19 cellular contexts compared by ENCODE assay signal in genomic region chr4:122711893-122712292, GRCh38. TPM values are rescaled to one million over a fixed set of nuclear protein-coding genes. Genes with fewer than 3 reads are reported as not detected.
DNase-seq lines count a peak whose midpoint lies in the region; ATAC-seq, FAIRE-seq and TF ChIP-seq lines count a peak whose summit lies in the region.
"Had no signal": no experiment of that assay in that cellular context is flagged by ENCODE, and none has a peak within 500 bp of the region (broad histone marks: within the 10 kb centered on the region; RNA-seq: fewer than 3 reads in every experiment).

No MANE protein-coding gene starts in this region.

- H3K27ac ChIP-seq in right lobe of liver: no peak overlapping the region
- no peak overlapping the region for H3K27ac ChIP-seq in HepG2 (ENCODE audit: extremely low read length, insufficient read depth, low read length)
- H3K27ac ChIP-seq: BLaER1, GM23248, KMS-11 had no signal

- no peaks in the 10 kb centered on the region for H3K36me3 Mint-ChIP-seq in activated CD4-positive, alpha-beta T cell treated with anti-CD3 and anti-CD28 coated beads, Interleukin-2, amount 10 ng/mL, durations not matched to agents 7 days and 5 days (ENCODE audit: low read depth)
- H3K36me3 Mint-ChIP-seq in activated T-helper 1 cell treated with anti-CD3 and anti-CD28 coated beads, Interleukin-12 subunit alpha, Interleukin-12 subunit beta, Interleukin-2, Interleukin-4 antibody, amounts not matched to agents 30 ng/mL and 10 ng/mL and 1 ng/mL, durations not matched to agents 14 hours and 24 hours and 36 hours (ENCODE audit: low read depth): peaks cover 12% of the 10 kb centered on the region
- no peaks in the 10 kb centered on the region for H3K36me3 Mint-ChIP-seq in Caco-2 (ENCODE audit: insufficient read depth, unreplicated experiment)
- H3K36me3 Mint-ChIP-seq: CD4-positive, alpha-beta memory T cell had no signal

- no peaks in the 10 kb centered on the region for H3K4me1 ChIP-seq in right lobe of liver
- no peaks in the 10 kb centered on the region for H3K4me1 ChIP-seq in HepG2 (ENCODE audit: insufficient read depth, low read length)
- H3K4me1 ChIP-seq in Caco-2: no peaks in the 10 kb centered on the region

- no peaks in the 10 kb centered on the region for H3K9me3 Mint-ChIP-seq in activated CD4-positive, alpha-beta T cell treated with anti-CD3 and anti-CD28 coated beads, Interleukin-2, amount 10 ng/mL, durations not matched to agents 7 days and 5 days
- H3K9me3 Mint-ChIP-seq in activated T-helper 1 cell treated with anti-CD3 and anti-CD28 coated beads, Interleukin-12 subunit alpha, Interleukin-12 subunit beta, Interleukin-2, Interleukin-4 antibody, amounts not matched to agents 30 ng/mL and 10 ng/mL and 1 ng/mL, durations not matched to agents 14 hours and 24 hours and 36 hours: peaks cover 2% of the 10 kb centered on the region
- no peaks in the 10 kb centered on the region for H3K9me3 Mint-ChIP-seq in Caco-2 (ENCODE audit: unreplicated experiment)
- H3K9me3 Mint-ChIP-seq: CD4-positive, alpha-beta memory T cell had no signal

- CTCF ChIA-PET in activated CD4-positive, alpha-beta T cell treated with anti-CD3 and anti-CD28 coated beads, Interleukin-2, amount 10 ng/mL, durations not matched to agents 7 days and 5 days (lab: Charles Lee): interaction anchor here (0.6 to 1.6 kb wide), 3 partner anchors 9 to 52 kb away, joined by 3 to 6 read pairs (median 4); no protein-coding TSS in a partner anchor
- CTCF ChIA-PET in HepG2 (lab: Yijun Ruan, JAX; ENCODE audit: low intra/inter-chr PET ratio, low total read pairs) (no interaction called here), Caco-2 (lab: Charles Lee) (no interaction called here)

- H3K4me3 ChIP-seq in right lobe of liver (no peak overlapping the region), HepG2 (replicated peaks in 1 of 3; ENCODE audit: insufficient read depth in 1 of 3, low read depth in 2 of 3, low read length in 3 of 3) (no peak overlapping the region), Caco-2 (ENCODE audit: low read depth, low read length) (no peak overlapping the region)
- H3K4me3 ChIP-seq: BLaER1, GM12878, GM23248, HAP-1 had no signal

- intact Hi-C loops in right lobe of liver (cut with DNase I) (no loop called here), HepG2 (cut with micrococcal nuclease; ENCODE audit: unreplicated experiment) (no loop called here), Caco-2 (cut with micrococcal nuclease; ENCODE audit: unreplicated experiment) (no loop called here)
- intact Hi-C loops in activated T-helper 1 cell treated with anti-CD3 and anti-CD28 coated beads, Interleukin-12 subunit alpha, Interleukin-12 subunit beta, Interleukin-2, Interleukin-4 antibody, amounts not matched to agents 30 ng/mL and 10 ng/mL and 1 ng/mL, durations not matched to agents 14 hours and 24 hours and 36 hours (cut with micrococcal nuclease): loop anchor here (1.0 to 10.0 kb wide), 12 partner anchors 48 to 757 kb away; partner anchors contain the start of genes BLTP1, FGF2, IL2 and IL21

- no peak overlapping the region for H2AFZ ChIP-seq in HepG2 (ENCODE audit: low read length)
- H2AFZ ChIP-seq: GM23248 had no signal

- H3K4me1 Mint-ChIP-seq in activated CD4-positive, alpha-beta T cell treated with anti-CD3 and anti-CD28 coated beads, Interleukin-2, amount 10 ng/mL, durations not matched to agents 7 days and 5 days: peaks cover 69% of the 10 kb centered on the region
- peaks cover 83% of the 10 kb centered on the region for H3K4me1 Mint-ChIP-seq in activated T-helper 1 cell treated with anti-CD3 and anti-CD28 coated beads, Interleukin-12 subunit alpha, Interleukin-12 subunit beta, Interleukin-2, Interleukin-4 antibody, amounts not matched to agents 30 ng/mL and 10 ng/mL and 1 ng/mL, durations not matched to agents 14 hours and 24 hours and 36 hours (ENCODE audit: low read depth)
- peaks cover 4% of the 10 kb centered on the region for H3K4me1 Mint-ChIP-seq in Caco-2 (ENCODE audit: low read depth, unreplicated experiment)

- ATAC-seq in right lobe of liver (peak in 3 of 4 donors; percentile 41 to 80 (median 60)), HepG2 (no peak)
- ATAC-seq: GM12878, PC-3 had no signal

- POLR2A ChIA-PET in activated CD4-positive, alpha-beta T cell treated with anti-CD3 and anti-CD28 coated beads, Interleukin-2, amount 10 ng/mL, durations not matched to agents 7 days and 5 days (lab: Charles Lee): interaction anchor here (0.7 kb wide), 1 partner anchor 72 kb away, joined by 3 read pairs; no protein-coding TSS in a partner anchor
- POLR2A ChIA-PET in HepG2 (lab: Yijun Ruan, JAX) (no interaction called here), Caco-2 (lab: Charles Lee) (no interaction called here)

- no peaks in the 10 kb centered on the region for H3K79me2 ChIP-seq in HepG2 (ENCODE audit: insufficient read depth, low read length)

- H4K20me1 ChIP-seq in HepG2 (ENCODE audit: insufficient read depth, low read length): no peaks in the 10 kb centered on the region
- H4K20me1 ChIP-seq: BLaER1 had no signal

- H3K9me3 ChIP-seq in right lobe of liver: no peaks in the 10 kb centered on the region
- H3K9me3 ChIP-seq in HepG2 (ENCODE audit: low read length): no peaks in the 10 kb centered on the region
- no peaks in the 10 kb centered on the region for H3K9me3 ChIP-seq in Caco-2
- H3K9me3 ChIP-seq: BLaER1, HAP-1 had no signal

- no peak overlapping the region for H3K9ac ChIP-seq in HepG2 (ENCODE audit: insufficient read depth, low read depth, low read length)
- H3K9ac ChIP-seq: BLaER1, GM23248, KMS-11 had no signal

- FAIRE-seq in HepG2 (lab: Jason Lieb, UNC): no peak
- FAIRE-seq: GM12878 had no signal

- H3K27me3 ChIP-seq in right lobe of liver: no peaks in the 10 kb centered on the region
- H3K27me3 ChIP-seq in HepG2 (ENCODE audit: control insufficient read depth in 1 of 2, insufficient read depth in 2 of 2, low read length in 2 of 2): no peaks in the 10 kb centered on the region; a peak in 1 of 5 replicates
- no peaks in the 10 kb centered on the region for H3K27me3 ChIP-seq in Caco-2 (replicated peaks; ENCODE audit: control insufficient read depth, insufficient read depth, low read length)
- H3K27me3 ChIP-seq: BLaER1 had no signal

- no peak for DNase-seq in activated CD4-positive, alpha-beta T cell treated with anti-CD3 and anti-CD28 coated beads, Interleukin-2, amount 10 ng/mL, durations not matched to agents 7 days and 5 days
- no peak for DNase-seq in activated CD4-positive, alpha-beta T cell treated with anti-CD3 and anti-CD28 coated beads for 1 hour
- DNase-seq in right lobe of liver (no peak), HepG2 (ENCODE audit: low spot score) (no peak), cortex of kidney (lab: John Stamatoyannopoulos, UW) (no peak), Caco-2 (no peak)
- no peak for DNase-seq in activated T-helper 1 cell treated with anti-CD3 and anti-CD28 coated beads, Interleukin-12 subunit alpha, Interleukin-12 subunit beta, Interleukin-2, Interleukin-4 antibody, amounts not matched to agents 30 ng/mL and 10 ng/mL and 1 ng/mL, durations not matched to agents 14 hours and 24 hours and 36 hours (ENCODE audit: low spot score)
- DNase-seq: Calu3; CD4-positive, alpha-beta memory T cell; GM23248; NCI-H1694 treated with DMSO at 0.1 percent for 48 hours; NCI-H510A; NCI-H748 treated with DMSO at 0.1 percent for 48 hours; PC-3; RPMI8226 had no signal

- no peaks in the 10 kb centered on the region for H3K27me3 Mint-ChIP-seq in activated CD4-positive, alpha-beta T cell treated with anti-CD3 and anti-CD28 coated beads, Interleukin-2, amount 10 ng/mL, durations not matched to agents 7 days and 5 days
- peaks cover 2% of the 10 kb centered on the region for H3K27me3 Mint-ChIP-seq in activated T-helper 1 cell treated with anti-CD3 and anti-CD28 coated beads, Interleukin-12 subunit alpha, Interleukin-12 subunit beta, Interleukin-2, Interleukin-4 antibody, amounts not matched to agents 30 ng/mL and 10 ng/mL and 1 ng/mL, durations not matched to agents 14 hours and 24 hours and 36 hours (ENCODE audit: insufficient read depth)
- no peaks in the 10 kb centered on the region for H3K27me3 Mint-ChIP-seq in Caco-2 (ENCODE audit: insufficient read depth, unreplicated experiment)

- TF ChIP-seq POLR2A in right lobe of liver (IDR thresholded peaks at IDR 0.05) (no peak), HepG2 (IDR thresholded peaks at IDR 0.05; ENCODE audit: insufficient read depth in 1 of 2, low read depth in 2 of 2, low read length in 2 of 2) (no peak)

- TF ChIP-seq EP300 in HepG2 (IDR thresholded peaks at IDR 0.05; ENCODE audit: low read depth in 2 of 2, low read length in 2 of 2) (no peak), HepG2 (CRISPR knock-in tag; IDR thresholded peaks at IDR 0.05; ENCODE audit: borderline replicate concordance) (no peak)

- H3K36me3 ChIP-seq in right lobe of liver: no peaks in the 10 kb centered on the region
- no peaks in the 10 kb centered on the region for H3K36me3 ChIP-seq in HepG2 (replicated peaks in 1 of 2; ENCODE audit: control insufficient read depth in 1 of 2, insufficient read depth in 2 of 2, low read length in 2 of 2)
- H3K36me3 ChIP-seq in Caco-2 (ENCODE audit: control insufficient read depth, insufficient read depth, low read length): no peaks in the 10 kb centered on the region
- H3K36me3 ChIP-seq: BLaER1, HAP-1 had no signal

- no peak for TF ChIP-seq RAD21 in HepG2 (CRISPR knock-in tag; IDR thresholded peaks at IDR 0.05)

- peak overlapping the region; percentile 22 for H3K27ac Mint-ChIP-seq in activated CD4-positive, alpha-beta T cell treated with anti-CD3 and anti-CD28 coated beads, Interleukin-2, amount 10 ng/mL, durations not matched to agents 7 days and 5 days
- H3K27ac Mint-ChIP-seq in activated T-helper 1 cell treated with anti-CD3 and anti-CD28 coated beads, Interleukin-12 subunit alpha, Interleukin-12 subunit beta, Interleukin-2, Interleukin-4 antibody, amounts not matched to agents 30 ng/mL and 10 ng/mL and 1 ng/mL, durations not matched to agents 14 hours and 24 hours and 36 hours: peak overlapping the region; percentile 97
- no peak overlapping the region for H3K27ac Mint-ChIP-seq in Caco-2 (ENCODE audit: unreplicated experiment)
- H3K27ac Mint-ChIP-seq: CD4-positive, alpha-beta memory T cell had no signal

- BruUV-seq in HepG2 (replicated peaks; lab: Mats Ljungman, UMichigan): no TSS peak
- no TSS peak for BruUV-seq in Caco-2 (replicated peaks; lab: Mats Ljungman, UMichigan)

- no peak overlapping the region for H3K4me3 Mint-ChIP-seq in activated CD4-positive, alpha-beta T cell treated with anti-CD3 and anti-CD28 coated beads, Interleukin-2, amount 10 ng/mL, durations not matched to agents 7 days and 5 days
- H3K4me3 Mint-ChIP-seq in activated T-helper 1 cell treated with anti-CD3 and anti-CD28 coated beads, Interleukin-12 subunit alpha, Interleukin-12 subunit beta, Interleukin-2, Interleukin-4 antibody, amounts not matched to agents 30 ng/mL and 10 ng/mL and 1 ng/mL, durations not matched to agents 14 hours and 24 hours and 36 hours: no peak overlapping the region
- no peak overlapping the region for H3K4me3 Mint-ChIP-seq in Caco-2 (ENCODE audit: unreplicated experiment)
- H3K4me3 Mint-ChIP-seq: CD4-positive, alpha-beta memory T cell had no signal

- in situ Hi-C loops in HepG2 (cut with HindIII; ENCODE audit: extremely low pct_ligation_motif_present, low pct_unique_long_range_greater_than_20kb): no loop called here

- no peak overlapping the region for H3K4me2 ChIP-seq in HepG2 (ENCODE audit: low read depth, low read length)
- H3K4me2 ChIP-seq: BLaER1 had no signal

- TF ChIP-seq CTCF in right lobe of liver (IDR thresholded peaks at IDR 0.05): no peak
- no peak for TF ChIP-seq CTCF in HepG2 (CRISPR knock-in tag; IDR thresholded peaks at IDR 0.05)
- no peak for TF ChIP-seq CTCF in Caco-2 (IDR thresholded peaks at IDR 0.05; ENCODE audit: insufficient read depth in 1 of 2, low read depth in 1 of 2, low read length in 1 of 2, severe bottlenecking in 1 of 2, unreplicated experiment in 1 of 2)

RNA-seq across cellular contexts. Expression of gene BBS12, which starts 20.6 kb away (rescaled TPM):
- total RNA-seq in activated CD4-positive, alpha-beta T cell treated with anti-CD3 and anti-CD28 coated beads, Interleukin-2, amount 10 ng/mL, durations not matched to agents 7 days and 5 days: 1 to 10 TPM; 1.7 to 2.1 TPM
- total RNA-seq in right lobe of liver (1 to 10 TPM in 1 of 6 experiments, under 1 TPM in 5; 0.25 to 1.1 (median 0.65) TPM), HepG2 (2016; rRNA removed; fragmentation: Illumina TruSeq; extraction: Trizol) (1.7 and 2.1 TPM in 2 replicates), Caco-2 (2022) (2.6 and 2.7 TPM in 2 replicates)
- 0.18 and 0.20 TPM in 2 replicates for total RNA-seq in HepG2 (2016; cell fraction: cytosol; rRNA removed; fragmentation: Illumina TruSeq; extraction: Trizol; ENCODE audit: low read depth)
- total RNA-seq in HepG2 (2016; cell fraction: insoluble cytoplasmic fraction; rRNA removed; fragmentation: Illumina TruSeq; extraction: Trizol): 1.5 and 2.4 TPM in 2 replicates
- total RNA-seq in HepG2 (2016; cell fraction: membrane; rRNA removed; fragmentation: Illumina TruSeq; extraction: Trizol): 0.90 TPM in 2 replicates
- total RNA-seq in HepG2 (2016; cell fraction: nucleus; rRNA removed; fragmentation: Illumina TruSeq; extraction: Trizol): 1.0 and 1.2 TPM in 2 replicates
- polyA plus RNA-seq in HepG2 (2011; rRNA removed): 0.29 and 0.32 TPM in 2 replicates
- 0.17 and 0.35 TPM in 2 replicates for polyA plus RNA-seq in HepG2 (2011; cell fraction: cytosol; rRNA removed)
- 0.18 and 0.29 TPM in 2 replicates for polyA plus RNA-seq in HepG2 (2011; cell fraction: nucleus; rRNA removed)
- 1.0 and 1.5 TPM in 2 replicates for polyA plus RNA-seq in HepG2 (2012)
- 0.08 and 0.09 TPM in 2 replicates for polyA plus RNA-seq in HepG2 (2016; cell fraction: cytosol; fragmentation: Illumina TruSeq; extraction: Trizol; ENCODE audit: low read depth)
- polyA plus RNA-seq in HepG2 (2016; cell fraction: insoluble cytoplasmic fraction; fragmentation: Illumina TruSeq; extraction: Trizol; ENCODE audit: low read depth): 1.3 and 1.6 TPM in 2 replicates
- 0.26 and 0.31 TPM in 2 replicates for polyA plus RNA-seq in HepG2 (2016; cell fraction: membrane; fragmentation: Illumina TruSeq; extraction: Trizol; ENCODE audit: low read depth)
- 0.57 and 1.1 TPM in 2 replicates for polyA plus RNA-seq in HepG2 (2016; cell fraction: nucleus; fragmentation: Illumina TruSeq; extraction: Trizol; ENCODE audit: insufficient read depth, low read depth)
- 0.24 and 0.77 TPM in 2 replicates for polyA minus RNA-seq in HepG2 (2011; rRNA and poly(A)+ RNA removed; ENCODE audit: low replicate concordance)
- 0.79 and 0.89 TPM in 2 replicates for polyA minus RNA-seq in HepG2 (2011; cell fraction: cytosol; rRNA and poly(A)+ RNA removed)
- 2.3 and 4.0 TPM in 2 replicates for polyA minus RNA-seq in HepG2 (2011; cell fraction: nucleus; rRNA and poly(A)+ RNA removed)
- 4.4 and 6.2 TPM in 2 replicates for total RNA-seq in activated T-helper 1 cell treated with anti-CD3 and anti-CD28 coated beads, Interleukin-12 subunit alpha, Interleukin-12 subunit beta, Interleukin-2, Interleukin-4 antibody, amounts not matched to agents 30 ng/mL and 10 ng/mL and 1 ng/mL, durations not matched to agents 14 hours and 24 hours and 36 hours
